ENCODE assay signal across 18 cellular contexts in the genomic region with DNA sequence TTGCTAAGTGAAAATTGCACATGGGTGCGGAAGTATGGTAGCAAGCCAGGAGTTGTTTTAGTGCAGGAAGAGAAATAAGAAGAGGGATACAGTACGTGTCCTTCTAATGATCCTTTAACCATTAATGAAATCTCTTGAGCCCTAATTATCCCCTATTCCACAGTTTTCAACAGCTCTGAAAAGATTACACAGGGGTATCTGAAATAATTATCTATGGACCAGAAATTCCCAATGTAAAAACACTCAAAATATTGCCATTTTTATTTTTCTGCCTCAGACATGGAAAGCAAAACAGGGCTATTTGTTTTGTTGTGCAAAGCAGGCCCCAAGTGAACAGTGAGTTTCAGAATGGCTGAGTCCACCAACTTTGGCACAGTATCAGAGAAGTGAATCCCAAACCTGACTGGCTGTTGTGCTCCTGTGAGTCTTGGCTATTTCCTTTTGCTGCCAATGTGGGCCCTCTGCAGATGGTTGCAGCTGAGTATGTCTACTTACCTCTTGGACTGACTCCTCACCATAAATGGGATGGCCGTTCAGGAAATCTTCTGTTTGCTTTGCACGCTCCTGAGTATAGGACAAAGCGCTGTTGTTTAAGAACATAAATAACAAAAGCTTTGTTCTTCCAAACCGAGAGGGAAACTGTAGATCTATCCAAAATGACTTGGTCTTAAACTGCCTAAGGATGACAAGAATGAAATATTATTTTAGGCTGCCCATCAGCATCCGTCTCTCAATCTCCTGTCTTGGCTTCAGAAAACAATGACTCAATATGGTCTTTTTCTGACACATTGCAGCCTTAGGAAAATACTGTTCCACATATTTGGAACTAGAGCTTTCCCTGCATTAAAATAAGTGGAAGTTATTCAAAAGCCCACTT.
A peak's percentile ranks its signal among the peaks of the same experiment; 100 is the strongest.
DNase-seq lines count a peak whose midpoint lies in the region; ATAC-seq and TF ChIP-seq lines count a peak whose summit lies in the region.
"Had no signal": no experiment of that assay in that cellular context is flagged by ENCODE, and none has a peak within 500 bp of the region (broad histone marks: within the 10 kb centered on the region; RNA-seq: fewer than 3 reads in every experiment).

No MANE protein-coding gene starts in this region.

- no peaks in the 10 kb centered on the region for H3K27me3 ChIP-seq in Karpas-422 (ENCODE audit: low read length)
- H3K27me3 ChIP-seq: BE2C, neural progenitor cell, right atrium auricular region had no signal

- no peak for TF ChIP-seq CTCF in natural killer cell (IDR thresholded peaks at IDR 0.05)

- H4K20me1 ChIP-seq in Karpas-422 (ENCODE audit: insufficient read depth, low read depth, low read length): no peaks in the 10 kb centered on the region

- intact Hi-C loops in natural killer cell (cut with micrococcal nuclease): no loop called here

- in situ Hi-C loops in SK-MEL-5 (cut with HindIII; ENCODE audit: low pct_unique_long_range_greater_than_20kb, low sequenced_read_pairs): no loop called here

- no peak overlapping the region for H3K4me3 ChIP-seq in Karpas-422 (ENCODE audit: low read length)
- H3K4me3 ChIP-seq: K562, neural progenitor cell, right atrium auricular region had no signal

- no peak for ATAC-seq in natural killer cell
- ATAC-seq: activated naive CD4-positive, alpha-beta T cell treated with anti-CD3 and anti-CD28 coated beads, Interleukin-2, amount 50 U/mL, for 72 hours; K562 had no signal

- H3K79me2 ChIP-seq in Karpas-422 (ENCODE audit: low read length): peaks cover 8% of the 10 kb centered on the region; the same call in 1 of the 2 replicates

- no peaks in the 10 kb centered on the region for H3K36me3 Mint-ChIP-seq in natural killer cell
- H3K36me3 Mint-ChIP-seq: activated naive CD4-positive, alpha-beta T cell treated with anti-CD3 and anti-CD28 coated beads, Interleukin-2, amount 50 U/mL, for 72 hours; neural progenitor cell had no signal

- H3K27me3 Mint-ChIP-seq in natural killer cell (ENCODE audit: low read depth in 2 of 2): no peaks in the 10 kb centered on the region
- H3K27me3 Mint-ChIP-seq: activated T-cell treated with anti-CD3 and anti-CD28 coated beads, Interleukin-2, amount 50 U/mL, for 24 hours had no signal

- no peak overlapping the region for H3K4me3 Mint-ChIP-seq in natural killer cell
- H3K4me3 Mint-ChIP-seq: activated T-cell treated with anti-CD3 and anti-CD28 coated beads, Interleukin-2, amount 50 U/mL, for 24 hours; H9; neural progenitor cell had no signal

- DNase-seq in Karpas-422 (no peak), SK-MEL-5 (ENCODE audit: low read depth, low spot score) (peak; percentile 95), hippocampal formation (lab: John Stamatoyannopoulos, UW) (peak; percentile 18 to 66), substantia nigra (lab: John Stamatoyannopoulos, UW) (peak in 22 of 49 donors; percentile 2 to 54 (median 29)), SW480 (ENCODE audit: low spot score) (no peak), activated gamma-delta T cell (lab: John Stamatoyannopoulos, UW) (no peak), natural killer cell (no peak)
- DNase-seq: activated CD4-positive, alpha-beta T cell treated with anti-CD3 and anti-CD28 coated beads, Interleukin-2, amount 50 U/mL, for 48 hours; activated T-cell treated with anti-CD3 and anti-CD28 coated beads, Interleukin-2, amount 50 U/mL, for 24 hours; BE2C; H9; islet precursor cell; NCI-H2081 treated with DMSO at 0.1 percent for 48 hours had no signal

- peaks cover 57% of the 10 kb centered on the region for H3K4me1 ChIP-seq in Karpas-422 (ENCODE audit: low read length)
- H3K4me1 ChIP-seq: BE2C, right atrium auricular region had no signal

- H3K9me3 ChIP-seq in Karpas-422 (ENCODE audit: low read length): no peaks in the 10 kb centered on the region
- H3K9me3 ChIP-seq: BE2C, right atrium auricular region had no signal

- no peaks in the 10 kb centered on the region for H3K9me2 ChIP-seq in Karpas-422 (replicated peaks; ENCODE audit: insufficient read depth, low read length)

- H3K9ac ChIP-seq in Karpas-422 (ENCODE audit: low read length): no peak overlapping the region
- H3K9ac ChIP-seq: neural progenitor cell had no signal

- H3K9me3 Mint-ChIP-seq in natural killer cell: no peaks in the 10 kb centered on the region
- H3K9me3 Mint-ChIP-seq: activated T-cell treated with anti-CD3 and anti-CD28 coated beads, Interleukin-2, amount 50 U/mL, for 24 hours; H9; neural progenitor cell had no signal

- peaks cover 5% of the 10 kb centered on the region; the same call in 1 of the 2 replicates for H3K36me3 ChIP-seq in Karpas-422 (ENCODE audit: insufficient read depth, low read length)
- H3K36me3 ChIP-seq: BE2C, neural progenitor cell, right atrium auricular region had no signal

- peak overlapping the region; percentile 78 for H3K27ac ChIP-seq in Karpas-422 (ENCODE audit: low read length)
- peak overlapping the region; percentile 77 for H3K27ac ChIP-seq in substantia nigra (ENCODE audit: low read depth, low read length, poor library complexity, severe bottlenecking)
- H3K27ac ChIP-seq: HL-60, neural progenitor cell, right atrium auricular region had no signal

- H2AFZ ChIP-seq in Karpas-422 (ENCODE audit: low read length): no peak overlapping the region
- H2AFZ ChIP-seq: neural progenitor cell had no signal

- peak overlapping the region; percentile 49 for H3K4me2 ChIP-seq in Karpas-422 (ENCODE audit: low read depth, low read length, poor library complexity, severe bottlenecking)
- H3K4me2 ChIP-seq: neural progenitor cell had no signal

- no peaks in the 10 kb centered on the region for H3K4me1 Mint-ChIP-seq in natural killer cell
- H3K4me1 Mint-ChIP-seq: neural progenitor cell had no signal

- no peak overlapping the region for H3K27ac Mint-ChIP-seq in natural killer cell
- H3K27ac Mint-ChIP-seq: activated naive CD4-positive, alpha-beta T cell treated with anti-CD3 and anti-CD28 coated beads, Interleukin-2, amount 50 U/mL, for 72 hours; activated T-cell treated with anti-CD3 and anti-CD28 coated beads, Interleukin-2, amount 50 U/mL, for 24 hours; H9; neural progenitor cell had no signal

Comparison
In these comparisons a context has a peak if more than half of its experiments do, and no peak if none do; other contexts are left out.
1. DNase-seq: peak in SK-MEL-5 (single experiment) and hippocampal formation (2 of 2); none in Karpas-422 (single experiment), SW480 (single experiment), activated gamma-delta T cell (single experiment) and natural killer cell (single experiment).